ENCODE assay signal across 8 cellular contexts in the genomic region with DNA sequence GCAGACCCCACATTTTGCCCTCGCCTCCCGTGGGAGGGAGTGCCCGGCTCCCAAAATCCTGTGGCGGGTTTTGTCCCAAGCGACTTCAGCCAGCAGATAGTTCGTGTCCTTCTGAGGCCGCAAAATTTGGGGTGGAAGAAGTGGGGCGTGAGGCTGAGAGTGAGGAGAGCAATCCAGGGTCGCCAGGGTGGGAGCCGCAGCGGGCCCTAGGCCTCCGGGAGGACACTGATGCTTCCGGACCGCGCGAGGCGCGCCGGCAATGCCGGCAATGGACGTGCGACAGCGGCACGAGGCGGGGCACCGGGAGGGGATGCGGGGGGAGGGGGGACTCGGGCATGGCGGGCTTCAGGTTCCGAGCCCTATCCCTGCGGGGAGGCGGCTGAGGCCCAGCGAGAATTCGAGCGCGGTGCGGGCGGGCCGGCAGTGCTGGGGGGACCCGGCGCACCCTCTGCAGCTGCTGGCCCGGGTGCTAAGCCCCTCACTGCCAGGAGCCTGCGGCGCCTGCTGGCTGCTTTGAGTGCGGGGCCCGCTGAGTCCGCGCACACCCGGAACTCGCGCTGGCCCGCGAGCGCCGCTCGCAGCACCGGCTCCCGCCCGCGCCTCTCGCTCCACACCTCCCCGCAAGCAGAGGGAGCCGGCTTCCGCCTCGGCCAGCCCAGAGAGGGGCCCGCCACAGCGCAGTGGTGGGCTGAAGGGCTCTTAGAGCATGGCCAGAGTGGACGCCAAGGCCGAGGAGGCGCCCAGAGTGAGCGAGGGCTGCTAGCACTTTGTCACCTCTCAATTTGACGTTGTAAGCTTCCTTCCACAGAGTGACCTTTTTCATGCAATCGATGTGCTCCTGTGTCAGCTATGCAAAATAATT.
DNase-seq lines count a peak whose midpoint lies in the region; ATAC-seq and TF ChIP-seq lines count a peak whose summit lies in the region.

No MANE protein-coding gene starts in this region.

- peak overlapping the region; percentile 75 for H3K4me3 Mint-ChIP-seq in Calu3 (ENCODE audit: low read depth, unreplicated experiment)

- TF ChIP-seq CTCF in Calu3 (IDR thresholded peaks at IDR 0.05; ENCODE audit: unreplicated experiment): peak; percentile 85
- no peak for TF ChIP-seq CTCF in GM20000 (IDR thresholded peaks at IDR 0.05; ENCODE audit: extremely low read depth, missing control alignments)
- no peak for TF ChIP-seq CTCF in HL-60 (IDR thresholded peaks at IDR 0.05; ENCODE audit: insufficient read depth, low read length)
- TF ChIP-seq CTCF in gastroesophageal sphincter (IDR thresholded peaks at IDR 0.05): peak in 2 of 4 experiments; percentile 2 to 24

- H3K4me2 ChIP-seq in neuronal stem cell (ENCODE audit: insufficient read depth, low read length, poor library complexity, severe bottlenecking): peak overlapping the region; percentile 54

- H2AFZ ChIP-seq in neuronal stem cell (ENCODE audit: low read length): peak overlapping the region; percentile 94

- H2BK15ac ChIP-seq in neuronal stem cell (ENCODE audit: low read length): no peak overlapping the region

- H3K4me3 ChIP-seq in HL-60 (replicated peaks; ENCODE audit: insufficient read depth, low read length) (peak overlapping the region; percentile 46), gastroesophageal sphincter (peak overlapping the region; percentile 80 to 94), neuronal stem cell (ENCODE audit: low read length in 2 of 2) (peak overlapping the region; percentile 61 to 80), subcutaneous abdominal adipose tissue (ENCODE audit: low read depth in 1 of 5, low read length in 5 of 5) (peak overlapping the region; percentile 68 to 84 (median 79))

- H4K8ac ChIP-seq in neuronal stem cell (ENCODE audit: low read depth, low read length): no peak overlapping the region

- 0% methylated on average over 3 to 14 of the region's 73 CpGs for WGBS in gastroesophageal sphincter (ENCODE audit: low coverage in 1 of 2), 2 donors
- no CpG with 5 or more reads among the region's 73 CpGs for WGBS in neuronal stem cell (ENCODE audit: extremely low coverage in 2 of 2, insufficient read length in 2 of 2, insufficient replicate concordance in 1 of 2), 2 donors

- peak overlapping the region; percentile 79 for H3K9ac ChIP-seq in neuronal stem cell (ENCODE audit: low read depth, low read length, poor library complexity)
- peak overlapping the region in 4 of 5 donors; percentile 66 to 78 (median 72) for H3K9ac ChIP-seq in subcutaneous abdominal adipose tissue (ENCODE audit: low read length in 5 of 5)

- no peak overlapping the region for H2BK120ac ChIP-seq in neuronal stem cell (ENCODE audit: low read depth, low read length)

- H3K9me3 Mint-ChIP-seq in Calu3 (ENCODE audit: low read depth, unreplicated experiment): no peaks in the 10 kb centered on the region

- peak overlapping the region; percentile 3 for H2BK5ac ChIP-seq in neuronal stem cell (ENCODE audit: low read length)

- H3K4me1 Mint-ChIP-seq in Calu3 (ENCODE audit: low read depth, unreplicated experiment): no peaks in the 10 kb centered on the region

- peaks cover 12% of the 10 kb centered on the region for H3K36me3 Mint-ChIP-seq in Calu3 (ENCODE audit: insufficient read depth, unreplicated experiment)

- DNase-seq in Calu3: peak; percentile 86
- peak; percentile 78 for DNase-seq in GM20000 (ENCODE audit: low spot score)
- peak; percentile 5 to 27 for DNase-seq in HL-60 (ENCODE audit: low read depth in 1 of 2, low spot score in 1 of 2)
- DNase-seq in SHP77 treated with DMSO at 0.1 percent for 48 hours (lab: John Stamatoyannopoulos, UW): peak; percentile 20
- DNase-seq in activated naive CD4-positive, alpha-beta T cell (lab: John Stamatoyannopoulos, UW): peak; percentile 54 to 72 (median 64)
- DNase-seq in neuronal stem cell (ENCODE audit: low spot score): peak; percentile 75

- H3K9me3 ChIP-seq in gastroesophageal sphincter (no peaks in the 10 kb centered on the region), neuronal stem cell (replicated peaks in 1 of 2; ENCODE audit: control insufficient read depth in 2 of 2, insufficient read depth in 1 of 2, low read depth in 1 of 2, low read length in 2 of 2) (no peaks in the 10 kb centered on the region), subcutaneous abdominal adipose tissue (ENCODE audit: control insufficient read depth in 5 of 5, low read length in 5 of 5) (no peaks in the 10 kb centered on the region)

- H3K27ac Mint-ChIP-seq in Calu3 (ENCODE audit: unreplicated experiment): no peak overlapping the region

- CTCF ChIA-PET in Calu3 (lab: Charles Lee): interaction anchor here (0.6 to 2.1 kb wide), 7 partner anchors 9 to 432 kb away, joined by 3 to 17 read pairs (median 3); no protein-coding TSS in a partner anchor

- intact Hi-C loops in Calu3 (cut with micrococcal nuclease; ENCODE audit: unreplicated experiment): loop anchor here (1.0 to 2.0 kb wide), 2 partner anchors 15 to 148 kb away; no protein-coding TSS in a partner anchor

- peaks cover 4% of the 10 kb centered on the region for H3K27me3 ChIP-seq in HL-60 (ENCODE audit: insufficient read depth, poor library complexity, severe bottlenecking)
- H3K27me3 ChIP-seq in gastroesophageal sphincter: no peaks in the 10 kb centered on the region
- H3K27me3 ChIP-seq in neuronal stem cell (ENCODE audit: control insufficient read depth in 3 of 3, insufficient read depth in 3 of 3, low read depth in 1 of 3, low read length in 3 of 3): peaks cover 0 to 3% (median 0%) of the 10 kb centered on the region in 3 experiments
- H3K27me3 ChIP-seq in subcutaneous abdominal adipose tissue (ENCODE audit: control insufficient read depth in 5 of 5, insufficient read depth in 4 of 5, low read length in 5 of 5): no peaks in the 10 kb centered on the region

- H2AK5ac ChIP-seq in neuronal stem cell (ENCODE audit: low read depth, low read length): no peak overlapping the region

- H2BK12ac ChIP-seq in neuronal stem cell (ENCODE audit: low read length): no peak overlapping the region

- H3K79me1 ChIP-seq in neuronal stem cell (ENCODE audit: low read depth, low read length): no peaks in the 10 kb centered on the region

- H3K18ac ChIP-seq in neuronal stem cell (ENCODE audit: low read length): peak overlapping the region; percentile 91

- no peaks in the 10 kb centered on the region for H3K36me3 ChIP-seq in gastroesophageal sphincter
- no peaks in the 10 kb centered on the region for H3K36me3 ChIP-seq in neuronal stem cell (replicated peaks in 1 of 2; ENCODE audit: control insufficient read depth in 2 of 2, insufficient read depth in 2 of 2, low read length in 2 of 2)
- H3K36me3 ChIP-seq in subcutaneous abdominal adipose tissue (ENCODE audit: control insufficient read depth in 5 of 5, insufficient read depth in 5 of 5, low read length in 5 of 5): no peaks in the 10 kb centered on the region

- H3K4me1 ChIP-seq in gastroesophageal sphincter (peaks cover 0 to 15% (median 3%) of the 10 kb centered on the region in 3 donors), neuronal stem cell (ENCODE audit: control insufficient read depth in 2 of 2, insufficient read depth in 1 of 2, low read depth in 1 of 2, low read length in 2 of 2) (no peaks in the 10 kb centered on the region), subcutaneous abdominal adipose tissue (ENCODE audit: control insufficient read depth in 5 of 5, insufficient read depth in 5 of 5, low read length in 5 of 5) (peaks cover 0 to 11% (median 8%) of the 10 kb centered on the region in 5 donors)

- H3K27ac ChIP-seq in HL-60 (replicated peaks) (no peak overlapping the region), gastroesophageal sphincter (peak overlapping the region; percentile 11 to 89 (median 86)), neuronal stem cell (replicated peaks; ENCODE audit: low read length) (no peak overlapping the region), subcutaneous abdominal adipose tissue (ENCODE audit: low read depth, low read length) (no peak overlapping the region)

- no TSS peak for BruUV-seq in Calu3 (replicated peaks; lab: Mats Ljungman, UMichigan)

- peak in 1 of 2 donors; percentile 8 for TF ChIP-seq POLR2A in gastroesophageal sphincter (IDR thresholded peaks at IDR 0.05)

- ATAC-seq in gastroesophageal sphincter: peak; percentile 90

- no peak overlapping the region for H4K91ac ChIP-seq in neuronal stem cell (ENCODE audit: low read depth, low read length, poor library complexity)

- peak overlapping the region; percentile 89 for H3K23ac ChIP-seq in neuronal stem cell (ENCODE audit: low read depth, low read length, poor library complexity)

- no peak for TF ChIP-seq EP300 in gastroesophageal sphincter (IDR thresholded peaks at IDR 0.05)

- peak overlapping the region; percentile 39 for H3K14ac ChIP-seq in neuronal stem cell (ENCODE audit: low read length)

- H3K4ac ChIP-seq in neuronal stem cell (ENCODE audit: low read length): no peak overlapping the region

- peaks cover 17% of the 10 kb centered on the region for H3K27me3 Mint-ChIP-seq in Calu3 (ENCODE audit: unreplicated experiment)

Comparison
In these comparisons a context has a peak if more than half of its experiments do, and no peak if none do; other contexts are left out.
1. DNase-seq: peak in every context shown above with its lines; median percentile 86 in Calu3; 78 in GM20000; 75 in neuronal stem cell; 64 in activated naive CD4-positive, alpha-beta T cell; 20 in SHP77 treated with DMSO at 0.1 percent for 48 hours; 16 in HL-60.
2. H3K27ac ChIP-seq: peak in gastroesophageal sphincter (4 of 4); none in HL-60 (single experiment), neuronal stem cell (single experiment) and subcutaneous abdominal adipose tissue (single experiment).
3. Peak in every context shown above with its lines, with median percentiles within 50 percentile points of each other: H3K4me3 ChIP-seq.